ENCODE assay signal across 20 cellular contexts in the genomic region with DNA sequence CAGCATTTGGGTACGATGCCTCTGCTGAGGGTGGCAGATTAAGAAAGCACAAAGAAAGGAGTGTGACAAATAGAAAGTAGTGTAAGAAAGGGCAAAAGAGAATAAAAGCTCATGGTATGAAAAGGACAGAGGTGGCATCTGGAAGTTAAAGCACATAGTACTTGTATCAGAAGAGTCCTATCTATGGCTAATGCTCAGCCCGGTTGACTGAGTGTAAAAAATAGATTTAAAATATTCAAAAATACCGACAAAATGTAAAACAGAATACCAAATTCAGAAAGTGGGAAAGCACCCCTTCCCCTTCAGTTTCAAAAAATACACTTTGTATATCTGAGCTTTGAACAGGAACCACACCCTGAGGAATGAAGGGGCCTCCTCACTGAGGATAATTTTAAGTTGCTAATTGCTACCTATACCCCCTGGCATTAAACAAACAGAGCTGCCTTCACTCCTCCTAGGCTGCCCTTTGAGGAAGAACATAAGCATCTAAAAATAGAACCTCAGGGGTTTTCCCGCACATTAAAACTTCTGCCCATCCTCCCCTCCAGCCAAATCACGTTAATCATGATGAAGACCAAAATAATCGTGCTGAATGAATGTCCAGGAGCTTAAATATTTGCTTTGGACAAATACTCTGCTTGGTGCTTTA. TPM values are rescaled to one million over a fixed set of nuclear protein-coding genes. Genes with fewer than 3 reads are reported as not detected.
DNase-seq lines count a peak whose midpoint lies in the region; ATAC-seq and TF ChIP-seq lines count a peak whose summit lies in the region.
"Had no signal": no experiment of that assay in that cellular context is flagged by ENCODE, and none has a peak within 500 bp of the region (broad histone marks: within the 10 kb centered on the region; RNA-seq: fewer than 3 reads in every experiment).

No MANE protein-coding gene starts in this region.

- peak overlapping the region; percentile 34 to 65 for H3K4me3 Mint-ChIP-seq in stimulated activated naive B cell treated with anti-CD40 and anti-IgM and Interleukin-4, amounts not matched to agents 10 μg/mL and 1 μg/mL and 100 μg/mL, for 72 hours
- H3K4me3 Mint-ChIP-seq: neural crest cell had no signal

- peak overlapping the region; percentile 86 for H3K27ac Mint-ChIP-seq in stimulated activated naive B cell treated with anti-CD40 and anti-IgM and Interleukin-4, amounts not matched to agents 10 μg/mL and 1 μg/mL and 100 μg/mL, for 72 hours

- DNase-seq in Right ventricle myocardium superior = no peak
- no peak for DNase-seq in right atrium auricular region (ENCODE audit: low spot score)
- peak; percentile 96 for DNase-seq in NCI-H69 (lab: John Stamatoyannopoulos, UW)
- peak; percentile 16 for DNase-seq in glomerular visceral epithelial cell (ENCODE audit: extremely low spot score)
- DNase-seq in stimulated activated naive B cell treated with anti-CD40 and anti-IgM and Interleukin-4, amounts not matched to agents 10 μg/mL and 1 μg/mL and 100 μg/mL, for 72 hours = peak; percentile 41
- DNase-seq in NCI-H2196 (lab: John Stamatoyannopoulos, UW; ENCODE audit: unreplicated experiment) = no peak
- DNase-seq: activated CD4-positive, CD25-positive, alpha-beta regulatory T cell; activated effector memory CD4-positive, alpha-beta T cell treated with Interleukin-2 at 50 U/mL for 16 hours; amniotic stem cell; NCI-H1092 treated with DMSO at 0.1 percent for 48 hours; NCI-H446 treated with DMSO at 0.1 percent for 48 hours; stimulated activated CD4-positive, alpha-beta T cell treated with anti-CD3 and anti-CD28 coated beads, Interleukin-4, amount 100 ng/mL, for 1 hour; trophoblast cell had no signal

- no peak for TF ChIP-seq CTCF in right atrium auricular region (IDR thresholded peaks at IDR 0.05)

- H3K36me3 ChIP-seq in right atrium auricular region = no peaks in the 10 kb centered on the region

- intact Hi-C loops in Right ventricle myocardium superior (cut with DNase I) = loop anchor here (5.0 to 10.0 kb wide), 4 partner anchors 265 to 823 kb away; no protein-coding TSS in a partner anchor

- no peak overlapping the region for H3K4me3 ChIP-seq in right atrium auricular region

- no peaks in the 10 kb centered on the region for H3K27me3 Mint-ChIP-seq in stimulated activated naive B cell treated with anti-CD40 and anti-IgM and Interleukin-4, amounts not matched to agents 10 μg/mL and 1 μg/mL and 100 μg/mL, for 72 hours

- ATAC-seq in Right ventricle myocardium superior (ENCODE audit: poor library complexity) (peak; percentile 49), GM19467 (IDR thresholded peaks at IDR 0.05; ENCODE audit: unreplicated experiment) (no peak), HG02588 (IDR thresholded peaks at IDR 0.05; ENCODE audit: unreplicated experiment) (no peak)
- ATAC-seq in stimulated activated naive B cell treated with anti-CD40 and anti-IgM and Interleukin-4, amounts not matched to agents 10 μg/mL and 1 μg/mL and 100 μg/mL, for 72 hours (replicated peaks) = peak; percentile 81 to 88

- no peak overlapping the region for H3K27ac ChIP-seq in right atrium auricular region
- H3K27ac ChIP-seq: coronary artery, foreskin keratinocyte had no signal

- H3K9me3 ChIP-seq in right atrium auricular region = no peaks in the 10 kb centered on the region

- H3K9me3 Mint-ChIP-seq in stimulated activated naive B cell treated with anti-CD40 and anti-IgM and Interleukin-4, amounts not matched to agents 10 μg/mL and 1 μg/mL and 100 μg/mL, for 72 hours = peaks cover 6% of the 10 kb centered on the region in 2 donors
- H3K9me3 Mint-ChIP-seq: neural crest cell had no signal

- no peaks in the 10 kb centered on the region for H3K27me3 ChIP-seq in right atrium auricular region
- H3K27me3 ChIP-seq: foreskin keratinocyte had no signal

- peaks cover 3 to 7% of the 10 kb centered on the region in 2 donors for H3K36me3 Mint-ChIP-seq in stimulated activated naive B cell treated with anti-CD40 and anti-IgM and Interleukin-4, amounts not matched to agents 10 μg/mL and 1 μg/mL and 100 μg/mL, for 72 hours

- peaks cover 35 to 55% of the 10 kb centered on the region in 2 donors for H3K4me1 Mint-ChIP-seq in stimulated activated naive B cell treated with anti-CD40 and anti-IgM and Interleukin-4, amounts not matched to agents 10 μg/mL and 1 μg/mL and 100 μg/mL, for 72 hours

- peaks cover 0 to 14% of the 10 kb centered on the region in 2 donors for H3K4me1 ChIP-seq in right atrium auricular region
- H3K4me1 ChIP-seq: foreskin keratinocyte had no signal

RNA-seq across cellular contexts. Expression of gene DLEU7, which starts 43.3 kb away (rescaled TPM):
- total RNA-seq in Right ventricle myocardium superior (0.08 TPM), right atrium auricular region (under 1 TPM in 1 of 2 donors, not detected in 1; 0.31 TPM)
- total RNA-seq: endothelial cell of umbilical vein, foreskin keratinocyte, lung microvascular endothelial cell had no signal

Comparison
In these comparisons a context has a peak if more than half of its experiments do, and no peak if none do; other contexts are left out.
1. ATAC-seq: peak in Right ventricle myocardium superior (single experiment) and stimulated activated naive B cell treated with anti-CD40 and anti-IgM and Interleukin-4, amounts not matched to agents 10 μg/mL and 1 μg/mL and 100 μg/mL, for 72 hours (2 of 2); none in GM19467 (single experiment) and HG02588 (single experiment).
2. DNase-seq: peak in NCI-H69 (single experiment), glomerular visceral epithelial cell (single experiment) and stimulated activated naive B cell treated with anti-CD40 and anti-IgM and Interleukin-4, amounts not matched to agents 10 μg/mL and 1 μg/mL and 100 μg/mL, for 72 hours (single experiment); none in Right ventricle myocardium superior (single experiment), right atrium auricular region (single experiment) and NCI-H2196 (single experiment).